Comparison of ENCODE assay signal across 19 cellular contexts in genomic region chr6:165969184-165969583, GRCh38.
"Had no signal": no experiment of that assay in that cellular context is flagged by ENCODE, and none has a peak within 500 bp of the region (broad histone marks: within the 10 kb centered on the region; RNA-seq: fewer than 3 reads in every experiment).

No MANE protein-coding gene starts in this region.

- DNase-seq: activated CD4-positive, alpha-beta T cell treated with anti-CD3 and anti-CD28 coated beads for 4 hours; activated CD8-positive, alpha-beta memory T cell treated with anti-CD3 and anti-CD28 coated beads, Interleukin-2, amount 50 U/mL, for 4 hours; activated CD8-positive, alpha-beta T cell treated with anti-CD3 and anti-CD28 coated beads for 36 hours; activated gamma-delta T cell treated with Interleukin-2 at 50 U/mL for 16 hours; activated naive CD4-positive, alpha-beta T cell treated with anti-CD3 and anti-CD28 coated beads, Interleukin-2, amount 10 ng/mL, durations not matched to agents 7 days and 5 days; activated naive CD8-positive, alpha-beta T cell treated with anti-CD3 and anti-CD28 coated beads for 36 hours; activated T-cell treated with anti-CD3 and anti-CD28 coated beads, Interleukin-2, amount 50 U/mL, for 72 hours; brain microvascular endothelial cell; IMR-90; KBM-7; NCI-H146; NCI-H187 treated with DMSO at 0.1 percent for 48 hours; NCI-H2107; NCI-H524 treated with DMSO at 0.1 percent for 48 hours; NCI-H82; SIG-M5; T-helper 1 cell had no signal

- H3K9me3 Mint-ChIP-seq: activated CD8-positive, alpha-beta T cell treated with anti-CD3 and anti-CD28 coated beads for 36 hours; activated naive CD4-positive, alpha-beta T cell treated with anti-CD3 and anti-CD28 coated beads, Interleukin-2, amount 10 ng/mL, durations not matched to agents 7 days and 5 days; activated naive CD8-positive, alpha-beta T cell treated with anti-CD3 and anti-CD28 coated beads for 36 hours; activated T-cell treated with anti-CD3 and anti-CD28 coated beads, Interleukin-2, amount 50 U/mL, for 72 hours; activated T-helper 2 cell treated with anti-CD3 and anti-CD28 coated beads, Interferon-gamma antibody, Interleukin-2, Interleukin-4, amounts not matched to agents 10 μg/mL and 5 μg/mL and 100 μg/mL, durations not matched to agents 14 hours and 24 hours and 36 hours had no signal

- H3K27ac Mint-ChIP-seq: activated CD8-positive, alpha-beta T cell treated with anti-CD3 and anti-CD28 coated beads for 36 hours; activated naive CD4-positive, alpha-beta T cell treated with anti-CD3 and anti-CD28 coated beads, Interleukin-2, amount 10 ng/mL, durations not matched to agents 7 days and 5 days; activated naive CD8-positive, alpha-beta T cell treated with anti-CD3 and anti-CD28 coated beads for 36 hours; activated T-cell treated with anti-CD3 and anti-CD28 coated beads, Interleukin-2, amount 50 U/mL, for 72 hours; activated T-helper 2 cell treated with anti-CD3 and anti-CD28 coated beads, Interferon-gamma antibody, Interleukin-2, Interleukin-4, amounts not matched to agents 10 μg/mL and 5 μg/mL and 100 μg/mL, durations not matched to agents 14 hours and 24 hours and 36 hours had no signal

- H3K36me3 Mint-ChIP-seq: activated naive CD4-positive, alpha-beta T cell treated with anti-CD3 and anti-CD28 coated beads, Interleukin-2, amount 10 ng/mL, durations not matched to agents 7 days and 5 days; activated naive CD8-positive, alpha-beta T cell treated with anti-CD3 and anti-CD28 coated beads for 36 hours had no signal

- ATAC-seq: activated CD4-positive, CD25-positive, alpha-beta regulatory T cell treated with anti-CD3 and anti-CD28 coated beads, Interleukin-2, amount 50 U/mL, for 24 hours; activated CD8-positive, alpha-beta T cell treated with anti-CD3 and anti-CD28 coated beads for 36 hours; activated T-cell treated with anti-CD3 and anti-CD28 coated beads, Interleukin-2, amount 50 U/mL, for 72 hours had no signal

- H3K4me1 Mint-ChIP-seq: activated naive CD4-positive, alpha-beta T cell treated with anti-CD3 and anti-CD28 coated beads, Interleukin-2, amount 10 ng/mL, durations not matched to agents 7 days and 5 days; activated naive CD8-positive, alpha-beta T cell treated with anti-CD3 and anti-CD28 coated beads for 36 hours had no signal

- H3K27me3 Mint-ChIP-seq: activated naive CD4-positive, alpha-beta T cell treated with anti-CD3 and anti-CD28 coated beads, Interleukin-2, amount 10 ng/mL, durations not matched to agents 7 days and 5 days; activated naive CD8-positive, alpha-beta T cell treated with anti-CD3 and anti-CD28 coated beads for 36 hours had no signal

- H3K4me3 Mint-ChIP-seq: activated CD8-positive, alpha-beta T cell treated with anti-CD3 and anti-CD28 coated beads for 36 hours; activated naive CD4-positive, alpha-beta T cell treated with anti-CD3 and anti-CD28 coated beads, Interleukin-2, amount 10 ng/mL, durations not matched to agents 7 days and 5 days; activated naive CD8-positive, alpha-beta T cell treated with anti-CD3 and anti-CD28 coated beads for 36 hours; activated T-cell treated with anti-CD3 and anti-CD28 coated beads, Interleukin-2, amount 50 U/mL, for 72 hours had no signal
